Comparison of ENCODE assay signal across 15 cellular contexts in the genomic region with DNA sequence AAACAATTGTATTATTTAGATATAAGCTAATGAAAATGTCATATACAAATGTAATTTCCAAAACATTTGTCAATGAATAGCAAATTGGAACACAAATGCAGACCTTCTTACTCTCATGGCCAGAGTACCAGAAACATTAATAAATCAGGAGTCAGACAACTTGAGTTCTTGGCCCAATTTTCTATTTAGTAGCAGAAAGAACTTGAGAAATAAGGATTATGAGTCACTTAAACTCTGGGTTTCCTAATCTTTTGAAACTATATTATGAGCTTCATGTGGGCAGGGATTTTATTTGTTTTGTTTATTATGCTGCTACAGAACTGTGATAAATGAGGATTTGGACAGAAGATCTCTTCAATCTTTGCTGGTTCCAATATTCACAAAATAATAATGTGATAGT.
DNase-seq lines count a peak whose midpoint lies in the region; ATAC-seq lines count a peak whose summit lies in the region.
"Had no signal": no experiment of that assay in that cellular context is flagged by ENCODE, and none has a peak within 500 bp of the region (broad histone marks: within the 10 kb centered on the region; RNA-seq: fewer than 3 reads in every experiment).

No MANE protein-coding gene starts in this region.

- no peak overlapping the region for H3K9ac ChIP-seq in adipocyte (ENCODE audit: low read length)

- no peaks in the 10 kb centered on the region for H3K36me3 Mint-ChIP-seq in activated CD8-positive, alpha-beta T cell treated with anti-CD3 and anti-CD28 coated beads, Interleukin-2, amount 10 ng/mL, durations not matched to agents 7 days and 5 days (ENCODE audit: low read depth)
- H3K36me3 Mint-ChIP-seq: CD14-positive monocyte; CD8-positive, alpha-beta T cell had no signal

- DNase-seq in H4 (ENCODE audit: low spot score): peak; percentile 3
- peak; percentile 66 for DNase-seq in adipocyte (ENCODE audit: low read depth)
- peak; percentile 11 for DNase-seq in fibroblast of gingiva (ENCODE audit: low read depth)
- DNase-seq in iris pigment epithelial cell (ENCODE audit: low read depth): peak; percentile 9
- DNase-seq in activated CD8-positive, alpha-beta T cell treated with anti-CD3 and anti-CD28 coated beads, Interleukin-2, amount 10 ng/mL, durations not matched to agents 7 days and 5 days: no peak
- no peak for DNase-seq in EL
- DNase-seq in stimulated activated naive CD4-positive, alpha-beta T cell treated with Interleukin-2 at 50 U/mL for 16 hours (lab: John Stamatoyannopoulos, UW): no peak
- DNase-seq: CD8-positive, alpha-beta T cell; COR-L47; DMS153; DMS79 treated with DMSO at 0.1 percent for 48 hours; GDM1; HCEC 1CT; HFFc6 had no signal

- no peak overlapping the region for H3K27ac Mint-ChIP-seq in activated CD8-positive, alpha-beta T cell treated with anti-CD3 and anti-CD28 coated beads, Interleukin-2, amount 10 ng/mL, durations not matched to agents 7 days and 5 days
- H3K27ac Mint-ChIP-seq: CD14-positive monocyte; CD8-positive, alpha-beta T cell; HFFc6 had no signal

- CTCF ChIA-PET in activated CD8-positive, alpha-beta T cell treated with anti-CD3 and anti-CD28 coated beads, Interleukin-2, amount 10 ng/mL, durations not matched to agents 7 days and 5 days (lab: Charles Lee): interaction anchor here (1.8 kb wide), 1 partner anchor 10 kb away, joined by 4 read pairs; no protein-coding TSS in a partner anchor

- no peaks in the 10 kb centered on the region for H3K9me3 ChIP-seq in adipocyte (ENCODE audit: control insufficient read depth, low read length)

- H3K27me3 ChIP-seq in adipocyte (replicated peaks; ENCODE audit: control insufficient read depth, insufficient read depth, low read length): no peaks in the 10 kb centered on the region

- POLR2A ChIA-PET in activated CD8-positive, alpha-beta T cell treated with anti-CD3 and anti-CD28 coated beads, Interleukin-2, amount 10 ng/mL, durations not matched to agents 7 days and 5 days (lab: Charles Lee): no interaction called here

- no peaks in the 10 kb centered on the region for H3K9me3 Mint-ChIP-seq in activated CD8-positive, alpha-beta T cell treated with anti-CD3 and anti-CD28 coated beads, Interleukin-2, amount 10 ng/mL, durations not matched to agents 7 days and 5 days (ENCODE audit: insufficient read depth)

- no peaks in the 10 kb centered on the region for H3K4me1 ChIP-seq in adipocyte (ENCODE audit: control insufficient read depth, insufficient read depth, low read length)

- no peaks in the 10 kb centered on the region for H3K27me3 Mint-ChIP-seq in activated CD8-positive, alpha-beta T cell treated with anti-CD3 and anti-CD28 coated beads, Interleukin-2, amount 10 ng/mL, durations not matched to agents 7 days and 5 days (ENCODE audit: low read depth)

- no peaks in the 10 kb centered on the region for H3K36me3 ChIP-seq in adipocyte (ENCODE audit: control insufficient read depth, insufficient read depth, low read length, severe bottlenecking)

- no peak overlapping the region for H3K4me3 Mint-ChIP-seq in activated CD8-positive, alpha-beta T cell treated with anti-CD3 and anti-CD28 coated beads, Interleukin-2, amount 10 ng/mL, durations not matched to agents 7 days and 5 days
- H3K4me3 Mint-ChIP-seq: CD14-positive monocyte; CD8-positive, alpha-beta T cell; HFFc6 had no signal

- no peaks in the 10 kb centered on the region for H3K4me1 Mint-ChIP-seq in activated CD8-positive, alpha-beta T cell treated with anti-CD3 and anti-CD28 coated beads, Interleukin-2, amount 10 ng/mL, durations not matched to agents 7 days and 5 days (ENCODE audit: low read depth)
- H3K4me1 Mint-ChIP-seq: CD14-positive monocyte had no signal

- H3K4me3 ChIP-seq in adipocyte (ENCODE audit: low read length): no peak overlapping the region

- no peak for ATAC-seq in activated CD8-positive, alpha-beta T cell treated with anti-CD3 and anti-CD28 coated beads, Interleukin-2, amount 10 ng/mL, durations not matched to agents 7 days and 5 days
- ATAC-seq: CD8-positive, alpha-beta T cell had no signal

Comparison
In these comparisons a context has a peak if more than half of its experiments do, and no peak if none do; other contexts are left out.
1. DNase-seq: peak in H4 (single experiment), adipocyte (single experiment), fibroblast of gingiva (single experiment) and iris pigment epithelial cell (single experiment); none in activated CD8-positive, alpha-beta T cell treated with anti-CD3 and anti-CD28 coated beads, Interleukin-2, amount 10 ng/mL, durations not matched to agents 7 days and 5 days (single experiment), EL (single experiment) and stimulated activated naive CD4-positive, alpha-beta T cell treated with Interleukin-2 at 50 U/mL for 16 hours (single experiment).